Comparison of ENCODE assay signal across 9 cellular contexts in the genomic region with DNA sequence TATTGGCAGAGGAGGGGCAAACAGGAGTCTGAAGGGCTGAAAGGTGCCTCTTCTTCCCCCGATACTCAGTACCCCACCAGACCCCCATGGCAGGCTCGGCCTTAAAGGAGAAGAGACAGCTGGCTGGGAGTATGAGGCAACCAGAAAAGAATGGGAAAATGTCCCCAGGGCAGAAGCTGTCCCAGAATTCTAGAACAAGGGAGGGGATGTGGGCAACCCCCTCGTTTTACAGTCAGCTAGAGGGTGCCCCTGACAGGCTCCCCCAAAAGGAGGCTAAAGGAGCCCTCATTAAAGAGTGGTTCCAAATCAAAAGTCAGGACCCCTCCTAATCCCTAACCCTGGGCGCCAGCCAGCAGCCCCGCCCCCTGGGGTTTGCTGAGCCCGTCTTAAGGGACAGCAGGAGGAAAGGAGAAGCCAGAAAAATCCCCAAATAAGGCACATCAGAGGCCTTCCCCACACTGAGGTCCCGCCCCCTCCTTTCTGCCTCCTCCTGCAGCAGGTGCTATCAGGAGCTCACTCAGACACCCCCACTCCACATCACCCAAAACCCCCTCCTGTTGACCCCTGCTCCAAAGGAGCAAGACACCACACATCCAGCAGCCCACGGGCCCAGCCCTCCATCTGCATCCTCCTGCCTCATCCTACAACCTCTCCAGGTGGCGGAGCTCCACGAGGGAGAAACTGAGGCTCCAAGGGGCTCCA. TPM values are rescaled to one million over a fixed set of nuclear protein-coding genes. Genes with fewer than 3 reads are reported as not detected.
"Had no signal": no experiment of that assay in that cellular context is flagged by ENCODE, and none has a peak within 500 bp of the region (broad histone marks: within the 10 kb centered on the region; RNA-seq: fewer than 3 reads in every experiment).

No MANE protein-coding gene starts in this region.

RNA-seq across cellular contexts. Expression of gene KRT17, which starts 1.1 kb away (rescaled TPM):
- total RNA-seq: cardiac septum, gastrocnemius medialis, liver, natural killer cell had no signal
- polyA plus RNA-seq: heart left ventricle had no signal

RNA-seq across cellular contexts. Expression of gene KRT16, which starts 10.7 kb away (rescaled TPM):
- total RNA-seq: activated CD8-positive, alpha-beta memory T cell treated with anti-CD3 and anti-CD28 coated beads for 36 hours; activated T-cell treated with anti-CD3 and anti-CD28 coated beads, Interleukin-2, amount 50 U/mL, for 72 hours; cardiac septum; heart left ventricle; liver; natural killer cell had no signal
- polyA plus RNA-seq: liver had no signal

RNA-seq across cellular contexts. Expression of gene KRT14, which starts 36.6 kb away (rescaled TPM):
- total RNA-seq: activated CD8-positive, alpha-beta memory T cell treated with anti-CD3 and anti-CD28 coated beads for 36 hours; activated T-cell treated with anti-CD3 and anti-CD28 coated beads, Interleukin-2, amount 50 U/mL, for 72 hours; cardiac septum; dorsolateral prefrontal cortex; gastrocnemius medialis; liver; natural killer cell had no signal
- polyA plus RNA-seq: heart left ventricle, liver had no signal

RNA-seq across cellular contexts. Expression of gene KRT9, which starts 51.5 kb away (rescaled TPM):
- total RNA-seq: activated CD8-positive, alpha-beta memory T cell treated with anti-CD3 and anti-CD28 coated beads for 36 hours; activated T-cell treated with anti-CD3 and anti-CD28 coated beads, Interleukin-2, amount 50 U/mL, for 72 hours; cardiac septum; gastrocnemius medialis; heart left ventricle; liver; natural killer cell; transverse colon had no signal
- polyA plus RNA-seq: heart left ventricle, liver had no signal
